8 cellular contexts compared by ENCODE assay signal in the genomic region with DNA sequence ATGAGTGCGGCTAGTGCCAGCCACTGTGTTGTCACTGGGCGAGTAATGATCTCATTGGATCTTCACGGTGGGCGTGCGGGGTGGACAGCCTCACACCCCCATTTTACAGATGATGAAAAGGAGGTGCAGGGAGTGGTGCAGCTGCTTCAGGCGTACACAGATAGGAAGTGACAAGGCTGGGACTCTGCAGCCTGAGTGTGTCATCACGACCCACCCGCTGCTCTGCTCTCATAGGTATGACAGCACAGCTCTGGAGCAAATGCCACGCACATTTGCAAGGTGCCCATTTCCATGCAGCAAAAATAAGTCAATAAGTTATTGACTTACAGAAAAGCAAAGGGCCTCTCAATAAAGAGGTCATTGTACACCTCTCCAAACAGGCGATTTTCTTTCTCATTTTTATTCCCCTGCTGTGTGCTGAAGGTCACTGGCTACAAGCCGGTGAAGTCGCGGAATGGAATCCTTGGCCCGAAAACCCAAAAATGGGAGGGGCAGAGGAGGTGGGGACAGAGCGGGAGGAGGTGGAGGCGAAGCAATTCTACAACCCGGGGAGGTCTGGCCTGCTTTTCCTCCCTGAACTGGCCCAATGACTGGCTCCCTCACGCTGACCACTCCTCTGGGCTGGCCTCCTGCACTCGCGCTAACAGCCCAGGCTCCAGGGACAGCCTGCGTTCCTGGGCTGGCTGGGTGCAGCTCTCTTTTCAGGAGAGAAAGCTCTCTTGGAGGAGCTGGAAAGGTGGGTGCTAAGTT. TPM values are rescaled to one million over a fixed set of nuclear protein-coding genes. Genes with fewer than 3 reads are reported as not detected.
DNase-seq lines count a peak whose midpoint lies in the region; ATAC-seq and TF ChIP-seq lines count a peak whose summit lies in the region.

A gene with protein sequence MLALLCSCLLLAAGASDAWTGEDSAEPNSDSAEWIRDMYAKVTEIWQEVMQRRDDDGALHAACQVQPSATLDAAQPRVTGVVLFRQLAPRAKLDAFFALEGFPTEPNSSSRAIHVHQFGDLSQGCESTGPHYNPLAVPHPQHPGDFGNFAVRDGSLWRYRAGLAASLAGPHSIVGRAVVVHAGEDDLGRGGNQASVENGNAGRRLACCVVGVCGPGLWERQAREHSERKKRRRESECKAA (plus strand): TSS at position 658 of the 750 bp plus-strand sequence. CDS start 3,949 bp downstream, outside the sequence.

- H3K4me1 ChIP-seq in ovary (ENCODE audit: insufficient read depth), result peaks cover 13% of the 10 kb centered on the region

- no peak for TF ChIP-seq EP300 in ovary (IDR thresholded peaks at IDR 0.05)

- no peaks in the 10 kb centered on the region for H3K36me3 ChIP-seq in ovary

- H3K9me3 ChIP-seq in ovary, result no peaks in the 10 kb centered on the region

- DNase-seq in C1 segment of cervical spinal cord (lab: John Stamatoyannopoulos, UW) (peak in 11 of 14 donors; percentile 11 to 79 (median 41)), Right ventricle myocardium superior (peak; percentile 88), ovary (peak; percentile 69 to 80 (median 75)), DMS79 treated with DMSO at 0.1 percent for 48 hours (lab: John Stamatoyannopoulos, UW) (no peak), NCI-H187 treated with DMSO at 0.1 percent for 48 hours (lab: John Stamatoyannopoulos, UW) (no peak)
- no peak for DNase-seq in activated CD4-positive, alpha-beta T cell treated with anti-CD3 and anti-CD28 coated beads, Interleukin-2, amount 50 U/mL, for 48 hours

- TF ChIP-seq CTCF in ovary (IDR thresholded peaks at IDR 0.05), result no peak

- peak within 1 kb of the TSS; percentile 53 to 70 for H3K27ac ChIP-seq in ovary

- peak; percentile 42 for TF ChIP-seq POLR2A in ovary (IDR thresholded peaks at IDR 0.05)

- no peaks in the 10 kb centered on the region for H3K27me3 ChIP-seq in ovary

- intact Hi-C loops in Right ventricle myocardium superior (cut with DNase I) (no loop called here), ovary (cut with DNase I) (loop anchor here in 2 of 4 donors (10.0 kb wide), 1 partner anchor 210 kb away; a partner anchor contains a TSS)

- H3K4me3 ChIP-seq in ovary, result peak within 1 kb of the TSS; percentile 28

- WGBS in ovary, 3 donors, result 14 to 19% (median 18%) methylated on average over 21 of the region's 21 CpGs

- ATAC-seq in SK-N-SH treated with all-trans-retinoic acid at 6 μM for 48 hours (peak; percentile 99), Right ventricle myocardium superior (ENCODE audit: poor library complexity) (peak; percentile 96), GM19463 (IDR thresholded peaks at IDR 0.05; ENCODE audit: unreplicated experiment) (no peak)

TF ChIP-seq in SK-N-SH treated with all-trans-retinoic acid at 6 μM for 48 hours, 23 proteins besides CTCF, POLR2A, EP300 and RAD21:
- TF ChIP-seq TOX (CRISPR knock-in tag; IDR thresholded peaks at IDR 0.05; ENCODE audit: borderline replicate concordance) (no peak), PPARA (CRISPR knock-in tag; IDR thresholded peaks at IDR 0.05; ENCODE audit: borderline replicate concordance) (no peak), SNAI2 (CRISPR knock-in tag; IDR thresholded peaks at IDR 0.05) (no peak), RARB (CRISPR knock-in tag; IDR thresholded peaks at IDR 0.05) (no peak), ARNTL (CRISPR knock-in tag; IDR thresholded peaks at IDR 0.05; ENCODE audit: borderline replicate concordance, low read depth) (no peak), ZNF8 (CRISPR knock-in tag; IDR thresholded peaks at IDR 0.05) (no peak), BACH2 (CRISPR knock-in tag; IDR thresholded peaks at IDR 0.05; ENCODE audit: borderline replicate concordance) (no peak), GLIS3 (CRISPR knock-in tag; IDR thresholded peaks at IDR 0.05) (no peak), ZNF70 (CRISPR knock-in tag; IDR thresholded peaks at IDR 0.05) (no peak)
- TF ChIP-seq, protein P1, sequence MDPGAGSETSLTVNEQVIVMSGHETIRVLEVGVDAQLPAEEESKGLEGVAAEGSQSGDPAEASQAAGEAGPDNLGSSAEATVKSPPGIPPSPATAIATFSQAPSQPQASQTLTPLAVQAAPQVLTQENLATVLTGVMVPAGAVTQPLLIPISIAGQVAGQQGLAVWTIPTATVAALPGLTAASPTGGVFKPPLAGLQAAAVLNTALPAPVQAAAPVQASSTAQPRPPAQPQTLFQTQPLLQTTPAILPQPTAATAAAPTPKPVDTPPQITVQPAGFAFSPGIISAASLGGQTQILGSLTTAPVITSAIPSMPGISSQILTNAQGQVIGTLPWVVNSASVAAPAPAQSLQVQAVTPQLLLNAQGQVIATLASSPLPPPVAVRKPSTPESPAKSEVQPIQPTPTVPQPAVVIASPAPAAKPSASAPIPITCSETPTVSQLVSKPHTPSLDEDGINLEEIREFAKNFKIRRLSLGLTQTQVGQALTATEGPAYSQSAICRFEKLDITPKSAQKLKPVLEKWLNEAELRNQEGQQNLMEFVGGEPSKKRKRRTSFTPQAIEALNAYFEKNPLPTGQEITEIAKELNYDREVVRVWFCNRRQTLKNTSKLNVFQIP (CRISPR knock-in tag; IDR thresholded peaks at IDR 0.05; ENCODE audit: borderline replicate concordance, low read depth), result no peak
TF ChIP-seq in SK-N-SH treated with all-trans-retinoic acid at 6 μM for 48 hours: peak in this region for 0.

RNA-seq across cellular contexts. Expression of the gene that starts here (rescaled TPM):
- total RNA-seq in Right ventricle myocardium superior (62.4 TPM), ovary (10 to 100 TPM; 15.3 to 92.3 (median 33.0) TPM)
- polyA plus RNA-seq in ovary, result 10 to 100 TPM; 16.3 to 36.6 TPM

Comparison
In these comparisons a context has a peak if more than half of its experiments do, and no peak if none do; other contexts are left out.
1. DNase-seq: peak in C1 segment of cervical spinal cord (11 of 14), Right ventricle myocardium superior (single experiment) and ovary (5 of 5); none in DMS79 treated with DMSO at 0.1 percent for 48 hours (single experiment), NCI-H187 treated with DMSO at 0.1 percent for 48 hours (single experiment) and activated CD4-positive, alpha-beta T cell treated with anti-CD3 and anti-CD28 coated beads, Interleukin-2, amount 50 U/mL, for 48 hours (0 of 2).